ENCODE assay signal across 8 cellular contexts in the genomic region with DNA sequence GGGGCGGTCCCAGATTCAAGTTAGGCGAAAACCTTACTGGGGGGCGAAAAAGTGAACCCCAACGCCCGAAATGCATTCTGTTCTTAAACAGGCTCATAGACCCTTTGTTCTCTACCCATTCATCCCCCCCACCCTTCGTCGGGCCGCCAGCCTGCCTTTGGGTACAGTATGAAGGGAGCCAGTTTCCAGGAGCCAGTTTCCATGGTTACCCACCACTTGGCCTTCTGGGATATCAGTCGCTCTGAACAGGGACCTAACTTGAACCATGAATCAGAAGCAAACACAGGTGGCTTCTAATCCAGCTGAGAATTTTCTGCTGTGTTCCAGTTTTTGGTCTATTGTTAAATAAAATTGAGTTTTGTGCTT.
DNase-seq lines count a peak whose midpoint lies in the region; ATAC-seq lines count a peak whose summit lies in the region.

No MANE protein-coding gene starts in this region.

- peaks cover 7% of the 10 kb centered on the region for H3K4me1 ChIP-seq in effector memory CD4-positive, alpha-beta T cell (ENCODE audit: control insufficient read depth, insufficient read depth, low read length, poor library complexity, severe bottlenecking)

- H3K27ac ChIP-seq in effector memory CD4-positive, alpha-beta T cell (ENCODE audit: insufficient read depth, low read length, poor library complexity, severe bottlenecking): peak overlapping the region; percentile 90

- peak; percentile 93 for DNase-seq in SIG-M5 treated with dmso at 0.1 percent for 504 hours (lab: John Stamatoyannopoulos, UW; ENCODE audit: unreplicated experiment)
- DNase-seq in SIG-M5 (lab: John Stamatoyannopoulos, UW): no peak
- DNase-seq in NCI-H69 (lab: John Stamatoyannopoulos, UW): peak; percentile 92
- DNase-seq in activated CD8-positive, alpha-beta memory T cell treated with anti-CD3 and anti-CD28 coated beads for 1 hour (ENCODE audit: extremely low read depth in 1 of 2, low read depth in 1 of 2): peak; percentile 1 to 21
- DNase-seq in effector memory CD4-positive, alpha-beta T cell: peak; percentile 38 to 60 (median 39)
- peak; percentile 75 for DNase-seq in medulla oblongata (ENCODE audit: extremely low spot score)
- peak; percentile 16 to 41 (median 31) for DNase-seq in stimulated activated CD4-positive, alpha-beta T cell treated with anti-CD3 and anti-CD28 coated beads, TNF-alpha, amount 100 ng/mL, for 48 hours (ENCODE audit: low read depth in 3 of 3)

- peak; percentile 65 for ATAC-seq in HG03354 (IDR thresholded peaks at IDR 0.05; ENCODE audit: poor library complexity, severe bottlenecking, unreplicated experiment)

- H3K27me3 ChIP-seq in effector memory CD4-positive, alpha-beta T cell (replicated peaks; ENCODE audit: control insufficient read depth, insufficient read depth, low read length, poor library complexity, severe bottlenecking): no peaks in the 10 kb centered on the region

- peak overlapping the region; percentile 96 for H3K4me3 ChIP-seq in effector memory CD4-positive, alpha-beta T cell (ENCODE audit: insufficient read depth, low read depth, low read length, poor library complexity, severe bottlenecking)

- no peaks in the 10 kb centered on the region for H3K36me3 ChIP-seq in effector memory CD4-positive, alpha-beta T cell (ENCODE audit: control insufficient read depth, insufficient read depth, low read length)

- no peaks in the 10 kb centered on the region for H3K9me3 ChIP-seq in effector memory CD4-positive, alpha-beta T cell (ENCODE audit: control insufficient read depth, low read length)
